ENCODE assay signal across 20 cellular contexts in the genomic region with DNA sequence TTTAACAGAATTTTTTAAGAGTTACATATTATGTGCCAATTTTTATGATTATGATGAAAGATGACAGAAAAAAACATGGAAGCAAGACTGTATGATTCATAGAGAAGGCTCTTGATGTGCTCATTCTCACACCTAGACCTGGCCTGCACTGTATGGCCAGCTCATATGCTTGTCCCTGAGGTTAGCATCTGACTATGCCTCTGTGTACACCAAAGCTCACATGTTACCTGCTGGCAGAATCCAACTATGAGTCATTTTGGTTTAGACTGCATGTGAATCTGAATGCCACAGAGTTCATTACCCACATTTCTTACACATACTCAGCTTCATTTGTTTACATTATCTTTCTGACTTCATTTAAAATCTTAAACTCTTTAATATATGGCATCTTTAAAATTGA.
DNase-seq lines count a peak whose midpoint lies in the region; ATAC-seq, FAIRE-seq and TF ChIP-seq lines count a peak whose summit lies in the region.
"Had no signal": no experiment of that assay in that cellular context is flagged by ENCODE, and none has a peak within 500 bp of the region (broad histone marks: within the 10 kb centered on the region; RNA-seq: fewer than 3 reads in every experiment).

No MANE protein-coding gene starts in this region.

- H3K9me3 Mint-ChIP-seq in activated CD4-positive, alpha-beta T cell treated with anti-CD3 and anti-CD28 coated beads for 36 hours (ENCODE audit: low read depth) = peaks cover 2% of the 10 kb centered on the region
- no peaks in the 10 kb centered on the region for H3K9me3 Mint-ChIP-seq in activated CD4-positive, alpha-beta T cell treated with anti-CD3 and anti-CD28 coated beads, Interleukin-2, amount 10 ng/mL, durations not matched to agents 7 days and 5 days
- H3K9me3 Mint-ChIP-seq: activated naive CD4-positive, alpha-beta T cell treated with anti-CD3 and anti-CD28 coated beads, Interleukin-2, amount 50 U/mL, for 24 hours; nephron progenitor cell had no signal

- POLR2A ChIA-PET in activated CD4-positive, alpha-beta T cell treated with anti-CD3 and anti-CD28 coated beads for 36 hours (lab: Charles Lee) = no interaction called here
- POLR2A ChIA-PET in activated CD4-positive, alpha-beta T cell treated with anti-CD3 and anti-CD28 coated beads, Interleukin-2, amount 10 ng/mL, durations not matched to agents 7 days and 5 days (lab: Charles Lee) = no interaction called here
- POLR2A ChIA-PET in RWPE1 (lab: Yijun Ruan, JAX; ENCODE audit: low non-redundant PET) = no interaction called here

- DNase-seq in activated CD4-positive, alpha-beta T cell treated with anti-CD3 and anti-CD28 coated beads for 36 hours = no peak
- DNase-seq in activated CD4-positive, alpha-beta T cell treated with anti-CD3 and anti-CD28 coated beads, Interleukin-2, amount 10 ng/mL, durations not matched to agents 7 days and 5 days = no peak
- peak; percentile 52 for DNase-seq in RWPE1 (ENCODE audit: low spot score)
- DNase-seq in foreskin keratinocyte = peak; percentile 98 to 99
- peak; percentile 41 for DNase-seq in urothelium cell line (ENCODE audit: low spot score)
- no peak for DNase-seq in midbrain (lab: John Stamatoyannopoulos, UW)
- DNase-seq: 8988T; caudate nucleus; CD4-positive, alpha-beta memory T cell; effector memory CD4-positive, alpha-beta T cell; foreskin melanocyte; GDM1; nephron progenitor cell; thyroid gland had no signal

- no peaks in the 10 kb centered on the region for H3K4me1 Mint-ChIP-seq in activated CD4-positive, alpha-beta T cell treated with anti-CD3 and anti-CD28 coated beads for 36 hours
- H3K4me1 Mint-ChIP-seq in activated CD4-positive, alpha-beta T cell treated with anti-CD3 and anti-CD28 coated beads, Interleukin-2, amount 10 ng/mL, durations not matched to agents 7 days and 5 days = no peaks in the 10 kb centered on the region
- H3K4me1 Mint-ChIP-seq: activated naive CD4-positive, alpha-beta T cell treated with anti-CD3 and anti-CD28 coated beads, Interleukin-2, amount 50 U/mL, for 24 hours; CD4-positive, alpha-beta memory T cell; nephron progenitor cell had no signal

- H3K27ac Mint-ChIP-seq in activated CD4-positive, alpha-beta T cell treated with anti-CD3 and anti-CD28 coated beads for 36 hours = no peak overlapping the region
- no peak overlapping the region for H3K27ac Mint-ChIP-seq in activated CD4-positive, alpha-beta T cell treated with anti-CD3 and anti-CD28 coated beads, Interleukin-2, amount 10 ng/mL, durations not matched to agents 7 days and 5 days
- H3K27ac Mint-ChIP-seq: activated naive CD4-positive, alpha-beta T cell treated with anti-CD3 and anti-CD28 coated beads, Interleukin-2, amount 50 U/mL, for 24 hours; CD4-positive, alpha-beta memory T cell; nephron progenitor cell had no signal

- H3K27me3 Mint-ChIP-seq in activated CD4-positive, alpha-beta T cell treated with anti-CD3 and anti-CD28 coated beads for 36 hours = no peaks in the 10 kb centered on the region
- no peaks in the 10 kb centered on the region for H3K27me3 Mint-ChIP-seq in activated CD4-positive, alpha-beta T cell treated with anti-CD3 and anti-CD28 coated beads, Interleukin-2, amount 10 ng/mL, durations not matched to agents 7 days and 5 days
- H3K27me3 Mint-ChIP-seq: activated naive CD4-positive, alpha-beta T cell treated with anti-CD3 and anti-CD28 coated beads, Interleukin-2, amount 50 U/mL, for 24 hours; CD4-positive, alpha-beta memory T cell had no signal

- H3K27me3 ChIP-seq in foreskin keratinocyte = no peaks in the 10 kb centered on the region
- H3K27me3 ChIP-seq: thyroid gland had no signal

- CTCF ChIA-PET in activated CD4-positive, alpha-beta T cell treated with anti-CD3 and anti-CD28 coated beads for 36 hours (lab: Charles Lee) = interaction anchor here (0.5 to 0.6 kb wide), 2 partner anchors 134 to 462 kb away, joined by 3 read pairs; no protein-coding TSS in a partner anchor
- CTCF ChIA-PET in activated CD4-positive, alpha-beta T cell treated with anti-CD3 and anti-CD28 coated beads, Interleukin-2, amount 10 ng/mL, durations not matched to agents 7 days and 5 days (lab: Charles Lee) = no interaction called here
- CTCF ChIA-PET in RWPE1 (lab: Yijun Ruan, JAX) = interaction anchor here (0.6 kb wide), 2 partner anchors 27 to 213 kb away, joined by 3 read pairs; no protein-coding TSS in a partner anchor

- TF ChIP-seq CTCF in RWPE1 (conservative IDR thresholded peaks at IDR 0.05; ENCODE audit: low read depth) (no peak), foreskin keratinocyte (conservative IDR thresholded peaks at IDR 0.05) (no peak)

- H3K4me1 ChIP-seq in foreskin keratinocyte = no peaks in the 10 kb centered on the region
- H3K4me1 ChIP-seq: thyroid gland had no signal

- peak; percentile 47 for ATAC-seq in activated CD4-positive, alpha-beta T cell treated with anti-CD3 and anti-CD28 coated beads for 36 hours
- ATAC-seq in foreskin keratinocyte (peak; percentile 100), HG03108 (IDR thresholded peaks at IDR 0.05; ENCODE audit: unreplicated experiment) (no peak), GM19324 (IDR thresholded peaks at IDR 0.05; ENCODE audit: low FRiP score, unreplicated experiment) (no peak)
- ATAC-seq: sciatic nerve, SK-N-SH treated with all-trans-retinoic acid at 6 μM for 48 hours had no signal

- intact Hi-C loops in activated CD4-positive, alpha-beta T cell treated with anti-CD3 and anti-CD28 coated beads for 36 hours (cut with DNase I, micrococcal nuclease) = no loop called here

- H3K27ac ChIP-seq in RWPE1 = no peak overlapping the region
- H3K27ac ChIP-seq in foreskin keratinocyte = no peak overlapping the region
- H3K27ac ChIP-seq: thyroid gland had no signal

- FAIRE-seq in urothelium cell line (lab: Jason Lieb, UNC) = no peak
- FAIRE-seq: TTC549 had no signal

- H3K36me3 Mint-ChIP-seq in activated CD4-positive, alpha-beta T cell treated with anti-CD3 and anti-CD28 coated beads for 36 hours (ENCODE audit: low read depth) = no peaks in the 10 kb centered on the region
- H3K36me3 Mint-ChIP-seq in activated CD4-positive, alpha-beta T cell treated with anti-CD3 and anti-CD28 coated beads, Interleukin-2, amount 10 ng/mL, durations not matched to agents 7 days and 5 days (ENCODE audit: low read depth) = no peaks in the 10 kb centered on the region
- H3K36me3 Mint-ChIP-seq: activated naive CD4-positive, alpha-beta T cell treated with anti-CD3 and anti-CD28 coated beads, Interleukin-2, amount 50 U/mL, for 24 hours; CD4-positive, alpha-beta memory T cell had no signal

- no peak overlapping the region for H3K4me3 Mint-ChIP-seq in activated CD4-positive, alpha-beta T cell treated with anti-CD3 and anti-CD28 coated beads for 36 hours
- H3K4me3 Mint-ChIP-seq in activated CD4-positive, alpha-beta T cell treated with anti-CD3 and anti-CD28 coated beads, Interleukin-2, amount 10 ng/mL, durations not matched to agents 7 days and 5 days = no peak overlapping the region
- H3K4me3 Mint-ChIP-seq: activated naive CD4-positive, alpha-beta T cell treated with anti-CD3 and anti-CD28 coated beads, Interleukin-2, amount 50 U/mL, for 24 hours; CD4-positive, alpha-beta memory T cell; nephron progenitor cell had no signal

Comparison
In these comparisons a context has a peak if more than half of its experiments do, and no peak if none do; other contexts are left out.
1. ATAC-seq: peak in activated CD4-positive, alpha-beta T cell treated with anti-CD3 and anti-CD28 coated beads for 36 hours (single experiment) and foreskin keratinocyte (single experiment); none in HG03108 (single experiment) and GM19324 (single experiment).
2. DNase-seq: peak in RWPE1 (single experiment), foreskin keratinocyte (2 of 2) and urothelium cell line (single experiment); none in activated CD4-positive, alpha-beta T cell treated with anti-CD3 and anti-CD28 coated beads for 36 hours (single experiment), activated CD4-positive, alpha-beta T cell treated with anti-CD3 and anti-CD28 coated beads, Interleukin-2, amount 10 ng/mL, durations not matched to agents 7 days and 5 days (single experiment) and midbrain (single experiment).